11 cellular contexts compared by ENCODE assay signal in genomic region chr17:258906-259305, GRCh38.
"Had no signal": no experiment of that assay in that cellular context is flagged by ENCODE, and none has a peak within 500 bp of the region (broad histone marks: within the 10 kb centered on the region; RNA-seq: fewer than 3 reads in every experiment).

No MANE protein-coding gene starts in this region.

- DNase-seq: activated CD4-positive, alpha-beta memory T cell treated with anti-CD3 and anti-CD28 coated beads for 36 hours; mammary epithelial cell; natural killer cell; occipital lobe; stimulated activated CD4-positive, alpha-beta T cell treated with anti-CD3 and anti-CD28 coated beads, Interleukin-15, amount 100 ng/mL, for 24 hours; stimulated activated CD4-positive, alpha-beta T cell treated with anti-CD3 and anti-CD28 coated beads, Interleukin-4, amount 100 ng/mL, for 4 hours; T-helper 2 cell; thyroid gland had no signal

- ATAC-seq: esophagus mucosa had no signal

- H3K9me3 ChIP-seq: thyroid gland had no signal

- H3K4me1 ChIP-seq: thyroid gland had no signal

- H3K27ac ChIP-seq: dorsolateral prefrontal cortex, thyroid gland had no signal

- H3K4me3 ChIP-seq: dorsolateral prefrontal cortex, thyroid gland had no signal

- FAIRE-seq: endometrium had no signal

- H3K27me3 ChIP-seq: thyroid gland had no signal
